8 cellular contexts compared by ENCODE assay signal in genomic region chr2:26184086-26184485, GRCh38. TPM values are rescaled to one million over a fixed set of nuclear protein-coding genes. Genes with fewer than 3 reads are reported as not detected.
DNase-seq lines count a peak whose midpoint lies in the region; TF ChIP-seq lines count a peak whose summit lies in the region.

No MANE protein-coding gene starts in this region.

- H3K27ac ChIP-seq in breast epithelium: peak overlapping the region in 1 of 2 donors; percentile 23

- no peak overlapping the region for H3K9ac ChIP-seq in mucosa of stomach (ENCODE audit: low read length)

- H3K27me3 ChIP-seq in breast epithelium: peaks cover 0 to 3% of the 10 kb centered on the region in 2 donors
- peaks cover 12% of the 10 kb centered on the region for H3K27me3 ChIP-seq in mucosa of stomach (ENCODE audit: control insufficient read depth, insufficient read depth, low read length)
- no peaks in the 10 kb centered on the region for H3K27me3 ChIP-seq in HAP-1 (ENCODE audit: low read depth)

- BruUV-seq in MCF 10A (replicated peaks; lab: Mats Ljungman, UMichigan): no TSS peak

- H3K36me3 Mint-ChIP-seq in MCF 10A (ENCODE audit: insufficient read depth, unreplicated experiment): no peaks in the 10 kb centered on the region
- peaks cover 4% of the 10 kb centered on the region for H3K36me3 Mint-ChIP-seq in type B pancreatic cell

- H3K27me3 Mint-ChIP-seq in MCF 10A (ENCODE audit: insufficient read depth, unreplicated experiment) (peaks cover 12% of the 10 kb centered on the region), type B pancreatic cell (peaks cover 26% of the 10 kb centered on the region)

- H3K9me3 ChIP-seq in breast epithelium (no peaks in the 10 kb centered on the region), mucosa of stomach (ENCODE audit: control insufficient read depth, low read length) (no peaks in the 10 kb centered on the region), HAP-1 (no peaks in the 10 kb centered on the region)

- in situ Hi-C loops in HAP-1 (cut with MboI; ENCODE audit: low sequenced_read_pairs): no loop called here

- H3K36me3 ChIP-seq in breast epithelium (no peaks in the 10 kb centered on the region), mucosa of stomach (ENCODE audit: control insufficient read depth, insufficient read depth, low read length) (no peaks in the 10 kb centered on the region), HAP-1 (replicated peaks) (peaks cover 16% of the 10 kb centered on the region)

- H3K27ac Mint-ChIP-seq in MCF 10A (ENCODE audit: low read depth, unreplicated experiment) (no peak overlapping the region), type B pancreatic cell (no peak overlapping the region)

- H3K9me3 Mint-ChIP-seq in MCF 10A (ENCODE audit: unreplicated experiment): no peaks in the 10 kb centered on the region
- no peaks in the 10 kb centered on the region for H3K9me3 Mint-ChIP-seq in type B pancreatic cell

- TF ChIP-seq CTCF in breast epithelium (IDR thresholded peaks at IDR 0.05) (no peak), MCF 10A (IDR thresholded peaks at IDR 0.05; ENCODE audit: unreplicated experiment) (no peak), choroid plexus epithelial cell (conservative IDR thresholded peaks at IDR 0.05; ENCODE audit: low read depth, low read length) (no peak), type B pancreatic cell (conservative IDR thresholded peaks at IDR 0.05) (no peak)

- H3K4me1 ChIP-seq in breast epithelium (peaks cover 0 to 3% of the 10 kb centered on the region in 2 donors), mucosa of stomach (ENCODE audit: control insufficient read depth, insufficient read depth, low read length) (peaks cover 19% of the 10 kb centered on the region), HAP-1 (peaks cover 6% of the 10 kb centered on the region)

- peak overlapping the region; percentile 55 to 69 (median 61) for H3K4me3 ChIP-seq in breast epithelium
- H3K4me3 ChIP-seq in choroid plexus epithelial cell (ENCODE audit: low read depth, low read length): peak overlapping the region; percentile 61
- peak overlapping the region; percentile 41 for H3K4me3 ChIP-seq in mucosa of stomach (ENCODE audit: low read length)
- H3K4me3 ChIP-seq in HAP-1: no peak overlapping the region

- H3K4me1 Mint-ChIP-seq in MCF 10A (ENCODE audit: insufficient read depth, unreplicated experiment): no peaks in the 10 kb centered on the region
- H3K4me1 Mint-ChIP-seq in type B pancreatic cell (ENCODE audit: unreplicated experiment): peaks cover 13% of the 10 kb centered on the region

- CTCF ChIA-PET in MCF 10A (lab: Yijun Ruan, JAX): interaction anchor here (0.5 kb wide), 1 partner anchor 11 kb away, joined by 3 read pairs; no protein-coding TSS in a partner anchor

- POLR2A ChIA-PET in MCF 10A (lab: Yijun Ruan, JAX): no interaction called here

- intact Hi-C loops in breast epithelium (cut with DNase I; ENCODE audit: low total_unique reads) (no loop called here), MCF 10A (cut with micrococcal nuclease) (no loop called here)

- H3K4me3 Mint-ChIP-seq in MCF 10A (ENCODE audit: unreplicated experiment): no peak overlapping the region
- peak overlapping the region; percentile 66 for H3K4me3 Mint-ChIP-seq in type B pancreatic cell

- no peak for TF ChIP-seq POLR2A in breast epithelium (IDR thresholded peaks at IDR 0.05)

- DNase-seq in breast epithelium (ENCODE audit: low spot score in 2 of 2): no peak
- DNase-seq in MCF 10A (ENCODE audit: unreplicated experiment): no peak
- DNase-seq in choroid plexus epithelial cell (ENCODE audit: low read depth): no peak
- DNase-seq in type B pancreatic cell (ENCODE audit: extremely low spot score, unreplicated experiment): no peak
- no peak for DNase-seq in NOMO-1 (lab: John Stamatoyannopoulos, UW; ENCODE audit: unreplicated experiment in 2 of 2)
- DNase-seq in GF-D8 (lab: John Stamatoyannopoulos, UW): no peak
- no peak for DNase-seq in HAP-1 (ENCODE audit: low spot score in 2 of 2)

RNA-seq across cellular contexts. Expression of gene GAREM2, which starts 11.2 kb away (rescaled TPM):
- 1 to 10 TPM; 1.2 to 2.0 (median 1.4) TPM for total RNA-seq in breast epithelium
- 0.23 and 1.7 TPM in 2 replicates for total RNA-seq in MCF 10A (2022)
- total RNA-seq in type B pancreatic cell (ENCODE audit: low replicate concordance): 3.1 and 16.9 TPM in 2 replicates
